Comparison of ENCODE assay signal across 10 cellular contexts in the genomic region with DNA sequence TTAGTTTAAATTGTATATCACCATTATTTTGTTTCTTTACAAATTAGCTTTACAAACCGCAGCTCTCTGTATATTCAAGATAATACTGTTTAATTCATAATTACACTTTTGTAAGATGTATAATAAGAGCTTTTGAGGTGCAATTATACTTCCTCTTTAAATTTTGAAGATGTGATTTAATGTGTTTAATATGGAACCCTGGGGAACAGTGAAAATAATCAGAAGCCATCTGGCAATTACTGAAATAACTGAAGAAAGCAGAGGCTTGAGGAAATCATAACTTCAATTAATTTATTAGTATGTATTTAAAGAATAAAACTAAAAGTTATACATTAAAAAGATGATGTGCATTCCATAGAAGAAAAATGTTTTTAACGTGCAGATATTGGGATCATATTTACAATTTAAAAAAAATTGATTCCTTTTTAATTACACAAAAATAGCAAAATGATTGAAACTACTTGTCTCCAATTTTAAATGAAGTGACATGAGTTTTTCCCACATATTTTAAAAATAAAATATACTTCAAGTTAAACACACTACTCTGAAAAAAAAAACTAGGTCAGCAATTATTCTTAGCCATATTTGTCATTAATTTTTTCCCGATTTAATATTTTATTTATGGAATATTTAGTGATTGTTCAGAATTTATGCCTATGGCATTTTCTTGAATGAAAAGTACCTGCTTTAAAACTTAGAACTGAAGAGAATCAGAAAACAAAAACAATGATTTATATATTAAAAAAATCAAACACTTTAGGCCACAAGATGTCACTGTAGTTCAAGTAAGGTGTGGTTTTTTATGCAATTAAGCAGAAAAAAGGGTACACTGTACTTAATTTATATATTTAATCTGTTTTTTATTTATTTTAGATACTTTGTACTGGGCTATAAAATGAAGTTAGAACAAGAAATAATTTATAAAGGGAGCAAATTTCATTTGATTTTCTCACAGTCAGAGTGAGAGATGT.
DNase-seq lines count a peak whose midpoint lies in the region; TF ChIP-seq lines count a peak whose summit lies in the region.
"Had no signal": no experiment of that assay in that cellular context is flagged by ENCODE, and none has a peak within 500 bp of the region (broad histone marks: within the 10 kb centered on the region; RNA-seq: fewer than 3 reads in every experiment).

No MANE protein-coding gene starts in this region.

- TF ChIP-seq CTCF in HEK293 (tag by site-specific recombination; IDR thresholded peaks at IDR 0.05), result no peak

- H3K36me3 ChIP-seq in HEK293 (ENCODE audit: control insufficient read depth in 2 of 2, insufficient read depth in 1 of 2, low read length in 2 of 2), result no peaks in the 10 kb centered on the region

- DNase-seq in ACHN (peak; percentile 32), RPMI7951 (ENCODE audit: low read depth) (peak; percentile 2), foreskin melanocyte (peak; percentile 3), occipital lobe (lab: John Stamatoyannopoulos, UW) (no peak), AG08396 (ENCODE audit: low spot score) (no peak)
- no peak for DNase-seq in central memory CD4-positive, alpha-beta T cell
- no peak for DNase-seq in activated naive CD4-positive, alpha-beta T cell treated with anti-CD3 and anti-CD28 coated beads, Interleukin-2, amount 50 U/mL, for 16 hours
- DNase-seq: effector CD4-positive, alpha-beta T cell; stimulated activated CD4-positive, alpha-beta T cell treated with anti-CD3 and anti-CD28 coated beads, Interleukin-4, amount 100 ng/mL, for 1 hour had no signal

- in situ Hi-C loops in ACHN (cut with HindIII; ENCODE audit: low pct_ligation_motif_present, low pct_unique_long_range_greater_than_20kb, low sequenced_read_pairs), result no loop called here

- no peak overlapping the region for H3K27ac ChIP-seq in HEK293 (ENCODE audit: extremely low read depth, low read depth, low read length)

- CTCF ChIA-PET in HEK293 (lab: Yijun Ruan, JAX), result interaction anchor here (0.7 kb wide), 1 partner anchor 191 kb away, joined by 3 read pairs; no protein-coding TSS in a partner anchor

- H3K4me3 ChIP-seq in HEK293 (ENCODE audit: low read depth, low read length), result no peak overlapping the region

- no peaks in the 10 kb centered on the region for H3K9me3 ChIP-seq in HEK293 (ENCODE audit: control insufficient read depth, insufficient read depth, low read depth, low read length)

- POLR2A ChIA-PET in HEK293 (lab: Yijun Ruan, JAX), result interaction anchor here (0.7 kb wide), 1 partner anchor 21 kb away, joined by 4 read pairs; no protein-coding TSS in a partner anchor

- no peaks in the 10 kb centered on the region for H3K4me1 ChIP-seq in HEK293 (ENCODE audit: control insufficient read depth, insufficient read depth, low read length)

TF ChIP-seq in HEK293, 187 proteins besides CTCF, POLR2A, EP300 and RAD21:
- TF ChIP-seq ZNF626 (tag by site-specific recombination; IDR thresholded peaks at IDR 0.05) (no peak), ZNF654 (tag by site-specific recombination; IDR thresholded peaks at IDR 0.05; ENCODE audit: low read depth) (peak; percentile 47)

Comparison
In these comparisons a context has a peak if more than half of its experiments do, and no peak if none do; other contexts are left out.
1. DNase-seq: peak in ACHN (single experiment), RPMI7951 (single experiment) and foreskin melanocyte (single experiment); none in occipital lobe (single experiment), central memory CD4-positive, alpha-beta T cell (single experiment), AG08396 (single experiment) and activated naive CD4-positive, alpha-beta T cell treated with anti-CD3 and anti-CD28 coated beads, Interleukin-2, amount 50 U/mL, for 16 hours (single experiment).